Comparison of ENCODE assay signal across 18 cellular contexts in genomic region chrX:776529-777230, GRCh38.
DNase-seq lines count a peak whose midpoint lies in the region; ATAC-seq, FAIRE-seq and TF ChIP-seq lines count a peak whose summit lies in the region.
"Had no signal": no experiment of that assay in that cellular context is flagged by ENCODE, and none has a peak within 500 bp of the region (broad histone marks: within the 10 kb centered on the region; RNA-seq: fewer than 3 reads in every experiment).

No MANE protein-coding gene starts in this region.

- TF ChIP-seq CTCF in bronchial epithelial cell (IDR thresholded peaks at IDR 0.05; ENCODE audit: insufficient read depth, low read length, severe bottlenecking), result no peak

- no peaks in the 10 kb centered on the region for H3K36me3 ChIP-seq in bronchial epithelial cell (ENCODE audit: control insufficient read depth, insufficient read depth, low read length)
- H3K36me3 ChIP-seq: HAP-1, SJCRH30 had no signal

- ATAC-seq in HG02610 (IDR thresholded peaks at IDR 0.05; ENCODE audit: unreplicated experiment), result no peak
- ATAC-seq: HepG2 had no signal

- no peak for FAIRE-seq in bronchial epithelial cell (lab: Jason Lieb, UNC)
- FAIRE-seq: G401.6, HepG2 had no signal

- DNase-seq in HT-29 (ENCODE audit: low spot score) (peak; percentile 21), bronchial epithelial cell (ENCODE audit: low read depth) (peak; percentile 14), mucosa of gallbladder (ENCODE audit: low spot score) (peak; percentile 76), ureter (ENCODE audit: low spot score) (peak; percentile 64), AG08396 (ENCODE audit: low spot score) (no peak)
- no peak for DNase-seq in activated CD4-positive, CD25-positive, alpha-beta regulatory T cell (lab: John Stamatoyannopoulos, UW)
- DNase-seq: DND-41, KG1, NCI-H1048, NCI-H1436, NCI-H1930, NCI-H345, NCI-H524 treated with DMSO at 0.1 percent for 48 hours, SJCRH30 had no signal

- no peaks in the 10 kb centered on the region for H3K27me3 ChIP-seq in bronchial epithelial cell (ENCODE audit: control insufficient read depth, insufficient read depth, low read length)
- H3K27me3 ChIP-seq: SJCRH30 had no signal

- H3K4me3 ChIP-seq in bronchial epithelial cell (ENCODE audit: low read depth, low read length), result no peak overlapping the region
- H3K4me3 ChIP-seq: HAP-1, SJCRH30 had no signal

Comparison
In these comparisons a context has a peak if more than half of its experiments do, and no peak if none do; other contexts are left out.
1. DNase-seq: peak in HT-29 (single experiment), bronchial epithelial cell (single experiment), mucosa of gallbladder (single experiment) and ureter (single experiment); none in AG08396 (single experiment) and activated CD4-positive, CD25-positive, alpha-beta regulatory T cell (0 of 4).